ENCODE assay signal across 33 cellular contexts in the genomic region with DNA sequence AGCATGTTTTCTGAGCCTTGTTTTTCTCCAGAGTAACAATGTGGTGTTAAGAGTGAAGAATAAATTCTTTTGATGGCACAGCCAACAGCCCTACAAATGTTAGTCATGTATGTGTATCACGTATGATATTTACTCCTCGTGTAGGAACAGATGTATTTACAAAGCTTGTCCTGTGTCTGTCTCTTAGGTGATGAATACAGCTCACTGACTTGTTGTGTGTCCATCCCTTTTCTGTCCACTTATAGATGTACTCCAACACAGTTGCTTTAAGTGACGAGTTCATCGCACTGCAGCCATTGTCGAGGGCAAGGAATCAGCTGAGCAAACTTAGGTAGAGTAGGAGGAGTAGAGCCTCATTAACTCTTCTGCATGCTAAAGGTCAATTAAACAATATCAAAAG.
DNase-seq lines count a peak whose midpoint lies in the region; ATAC-seq, FAIRE-seq and TF ChIP-seq lines count a peak whose summit lies in the region.
"Had no signal": no experiment of that assay in that cellular context is flagged by ENCODE, and none has a peak within 500 bp of the region (broad histone marks: within the 10 kb centered on the region; RNA-seq: fewer than 3 reads in every experiment).

No MANE protein-coding gene starts in this region.

- TF ChIP-seq POLR2A in GM12891 (IDR thresholded peaks at IDR 0.05; ENCODE audit: low read depth, low read length) = no peak

- peaks cover 3 to 74% (median 5%) of the 10 kb centered on the region in 3 donors for H3K36me3 Mint-ChIP-seq in naive thymus-derived CD8-positive, alpha-beta T cell
- H3K36me3 Mint-ChIP-seq in endothelial cell (ENCODE audit: low read depth, unreplicated experiment) = peaks cover 4% of the 10 kb centered on the region

- in situ Hi-C loops in HAP-1 (cut with MboI; ENCODE audit: low sequenced_read_pairs) = no loop called here

- POLR2A ChIA-PET in naive thymus-derived CD8-positive, alpha-beta T cell (lab: Charles Lee) = no interaction called here

- peak overlapping the region; percentile 5 for H3K27ac ChIP-seq in angular gyrus (ENCODE audit: low read depth, low read length)
- H3K27ac ChIP-seq: 22Rv1, C4-2B, cardiac muscle cell, heart left ventricle had no signal

- no peak for TF ChIP-seq CTCF in endothelial cell (IDR thresholded peaks at IDR 0.05; ENCODE audit: unreplicated experiment)

- H3K9me3 Mint-ChIP-seq in naive thymus-derived CD8-positive, alpha-beta T cell = no peaks in the 10 kb centered on the region
- no peaks in the 10 kb centered on the region for H3K9me3 Mint-ChIP-seq in endothelial cell (ENCODE audit: unreplicated experiment)
- H3K9me3 Mint-ChIP-seq: activated CD4-positive, alpha-beta memory T cell treated with anti-CD3 and anti-CD28 coated beads for 36 hours; activated T-helper 1 cell treated with anti-CD3 and anti-CD28 coated beads, Interleukin-12 subunit alpha, Interleukin-12 subunit beta, Interleukin-2, Interleukin-4 antibody, amounts not matched to agents 30 ng/mL and 10 ng/mL and 1 ng/mL, durations not matched to agents 14 hours and 24 hours and 36 hours; effector memory CD8-positive, alpha-beta T cell; naive B cell had no signal

- H3K27me3 Mint-ChIP-seq in naive thymus-derived CD8-positive, alpha-beta T cell = no peaks in the 10 kb centered on the region
- H3K27me3 Mint-ChIP-seq in endothelial cell (ENCODE audit: unreplicated experiment) = no peaks in the 10 kb centered on the region
- H3K27me3 Mint-ChIP-seq: activated CD4-positive, alpha-beta memory T cell treated with anti-CD3 and anti-CD28 coated beads for 36 hours; effector memory CD8-positive, alpha-beta T cell; naive B cell had no signal

- peak overlapping the region in 6 of 10 donors; percentile 15 to 67 (median 26) for H3K27ac Mint-ChIP-seq in naive thymus-derived CD8-positive, alpha-beta T cell
- H3K27ac Mint-ChIP-seq in endothelial cell (ENCODE audit: unreplicated experiment) = no peak overlapping the region
- H3K27ac Mint-ChIP-seq: activated CD4-positive, alpha-beta memory T cell treated with anti-CD3 and anti-CD28 coated beads for 36 hours; activated T-helper 1 cell treated with anti-CD3 and anti-CD28 coated beads, Interleukin-12 subunit alpha, Interleukin-12 subunit beta, Interleukin-2, Interleukin-4 antibody, amounts not matched to agents 30 ng/mL and 10 ng/mL and 1 ng/mL, durations not matched to agents 14 hours and 24 hours and 36 hours had no signal

- peaks cover 0 to 10% (median 0%) of the 10 kb centered on the region in 4 donors for H3K4me1 Mint-ChIP-seq in naive thymus-derived CD8-positive, alpha-beta T cell
- peaks cover 6% of the 10 kb centered on the region for H3K4me1 Mint-ChIP-seq in endothelial cell (ENCODE audit: unreplicated experiment)

- no peak overlapping the region for H3K4me3 ChIP-seq in HAP-1
- H3K4me3 ChIP-seq: cardiac muscle cell, heart left ventricle had no signal

- ATAC-seq in naive thymus-derived CD8-positive, alpha-beta T cell = no peak
- ATAC-seq in GM19395 (IDR thresholded peaks at IDR 0.05; ENCODE audit: unreplicated experiment) = no peak
- ATAC-seq: effector memory CD8-positive, alpha-beta T cell; heart left ventricle had no signal

- H3K27me3 ChIP-seq in HAP-1 (ENCODE audit: low read depth) = no peaks in the 10 kb centered on the region
- H3K27me3 ChIP-seq: cardiac muscle cell, heart left ventricle had no signal

- H3K4me3 Mint-ChIP-seq in naive thymus-derived CD8-positive, alpha-beta T cell = no peak overlapping the region
- H3K4me3 Mint-ChIP-seq in endothelial cell (ENCODE audit: unreplicated experiment) = no peak overlapping the region
- H3K4me3 Mint-ChIP-seq: activated CD4-positive, alpha-beta memory T cell treated with anti-CD3 and anti-CD28 coated beads for 36 hours; activated T-helper 1 cell treated with anti-CD3 and anti-CD28 coated beads, Interleukin-12 subunit alpha, Interleukin-12 subunit beta, Interleukin-2, Interleukin-4 antibody, amounts not matched to agents 30 ng/mL and 10 ng/mL and 1 ng/mL, durations not matched to agents 14 hours and 24 hours and 36 hours; effector memory CD8-positive, alpha-beta T cell; naive B cell had no signal

- H3K9me3 ChIP-seq in HAP-1 = no peaks in the 10 kb centered on the region
- H3K9me3 ChIP-seq: heart left ventricle had no signal

- DNase-seq in DMS153 (lab: John Stamatoyannopoulos, UW) = peak; percentile 16
- no peak for DNase-seq in DMS153 treated with DMSO at 0.1 percent for 48 hours (lab: John Stamatoyannopoulos, UW; ENCODE audit: unreplicated experiment)
- no peak for DNase-seq in GM12891 (ENCODE audit: insufficient read length, low spot score)
- no peak for DNase-seq in naive thymus-derived CD8-positive, alpha-beta T cell
- no peak for DNase-seq in HAP-1 (ENCODE audit: low spot score in 2 of 2)
- no peak for DNase-seq in endothelial cell (ENCODE audit: low spot score)
- DNase-seq: activated CD4-positive, alpha-beta memory T cell treated with anti-CD3 and anti-CD28 coated beads for 36 hours; activated CD4-positive, alpha-beta T cell treated with anti-CD3 and anti-CD28 coated beads for 1 hour; activated CD8-positive, alpha-beta memory T cell treated with anti-CD3 and anti-CD28 coated beads, Interleukin-2, amount 50 U/mL, for 48 hours; activated naive CD4-positive, alpha-beta T cell treated with anti-CD3 and anti-CD28 coated beads, Interleukin-2, amount 50 U/mL, for 16 hours; cortex of kidney; effector memory CD8-positive, alpha-beta T cell; erythroblast; heart left ventricle; kidney; naive B cell; NCI-H1092 treated with DMSO at 0.1 percent for 48 hours; NCI-H2029; NCI-H69; occipital lobe; SHP77 treated with DMSO at 0.1 percent for 48 hours; stimulated activated CD4-positive, alpha-beta T cell treated with anti-CD3 and anti-CD28 coated beads, Interleukin-15, amount 100 ng/mL, for 24 hours; stimulated activated CD4-positive, alpha-beta T cell treated with anti-CD3 and anti-CD28 coated beads, Interleukin-4, amount 100 ng/mL, for 4 hours had no signal

- H3K4me1 ChIP-seq in HAP-1 = peaks cover 3% of the 10 kb centered on the region; the same call in 1 of the 2 replicates
- H3K4me1 ChIP-seq: heart left ventricle had no signal

- FAIRE-seq in GM12891 (lab: Jason Lieb, UNC) = peak; percentile 45
- FAIRE-seq: astrocyte, GM18507, H1, kidney, RCC 7860 had no signal

- H3K36me3 ChIP-seq in HAP-1 (replicated peaks) = 0 out of 2 replicates have a peak, but pooled peaks cover 5% of the 10 kb centered on the region

TF ChIP-seq in GM12891, 5 proteins besides CTCF, POLR2A, EP300 and RAD21:
- TF ChIP-seq TAF1 (IDR thresholded peaks at IDR 0.05; ENCODE audit: low read depth, low read length) = no peak
- no peak for TF ChIP-seq POU2F2 (IDR thresholded peaks at IDR 0.05; ENCODE audit: low read depth, low read length)
- no peak for TF ChIP-seq SPI1 (IDR thresholded peaks at IDR 0.05; ENCODE audit: low read depth, low read length)
- TF ChIP-seq PAX5 (IDR thresholded peaks at IDR 0.05; ENCODE audit: insufficient read depth, low read length, severe bottlenecking) = no peak
- TF ChIP-seq POLR2AphosphoS5 (IDR thresholded peaks at IDR 0.05; ENCODE audit: low read depth, low read length) = no peak
